Comparison of ENCODE assay signal across 14 cellular contexts in the genomic region with DNA sequence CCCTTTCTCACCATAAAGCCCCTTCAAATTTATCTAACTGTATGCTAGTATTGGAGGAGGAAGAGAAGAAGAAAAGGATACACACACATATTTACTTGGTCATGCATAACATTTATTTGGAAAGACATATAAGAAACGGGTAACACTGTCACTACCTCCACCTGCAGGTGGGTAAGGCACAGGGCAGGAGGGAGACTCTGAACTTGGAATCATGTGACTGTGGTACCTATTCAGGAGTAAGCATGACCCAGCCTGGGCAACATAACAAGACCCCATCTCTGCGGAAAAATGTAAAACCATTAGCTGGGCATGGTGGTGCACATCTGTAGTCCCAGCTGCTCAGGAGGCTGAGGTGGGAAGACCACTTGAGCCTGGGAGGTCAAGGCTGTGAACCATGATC. TPM values are rescaled to one million over a fixed set of nuclear protein-coding genes. Genes with fewer than 3 reads are reported as not detected.
DNase-seq lines count a peak whose midpoint lies in the region; ATAC-seq, FAIRE-seq and TF ChIP-seq lines count a peak whose summit lies in the region.
"Had no signal": no experiment of that assay in that cellular context is flagged by ENCODE, and none has a peak within 500 bp of the region (broad histone marks: within the 10 kb centered on the region; RNA-seq: fewer than 3 reads in every experiment).

No MANE protein-coding gene starts in this region.

- H3K27ac ChIP-seq in A673 (ENCODE audit: low read depth, low read length, poor library complexity, severe bottlenecking) (no peak overlapping the region), PC-9 (no peak overlapping the region)
- H3K27ac ChIP-seq: gastrocnemius medialis had no signal

- H3K36me3 ChIP-seq in A673 (ENCODE audit: insufficient read depth, low read length, poor library complexity, severe bottlenecking) (no peaks in the 10 kb centered on the region), PC-9 (ENCODE audit: low read depth) (no peaks in the 10 kb centered on the region)
- H3K36me3 ChIP-seq: gastrocnemius medialis had no signal

- CTCF ChIA-PET in A673 (lab: Charles Lee) (no interaction called here), PC-9 (lab: Charles Lee) (interaction anchor here (0.6 to 1.0 kb wide), 2 partner anchors 19 to 34 kb away, joined by 3 to 4 read pairs; no protein-coding TSS in a partner anchor), GM10248 (lab: Yijun Ruan, JAX) (interaction anchor here (0.9 to 1.3 kb wide), 2 partner anchors 25 to 124 kb away, joined by 3 to 4 read pairs; no protein-coding TSS in a partner anchor)

- FAIRE-seq in GM12892 (lab: Jason Lieb, UNC) (peak; percentile 14), GM19239 (lab: Jason Lieb, UNC) (no peak)

- TF ChIP-seq POLR2A in GM12892 (IDR thresholded peaks at IDR 0.05; ENCODE audit: low read depth, low read length), result no peak

- ATAC-seq in esophagus mucosa (peak; percentile 55), GM21367 (IDR thresholded peaks at IDR 0.05; ENCODE audit: unreplicated experiment) (no peak)
- ATAC-seq: gastrocnemius medialis, Right ventricle myocardium inferior had no signal

- intact Hi-C loops in A673 (cut with micrococcal nuclease; ENCODE audit: unreplicated experiment), result no loop called here
- intact Hi-C loops in PC-9 (cut with micrococcal nuclease; ENCODE audit: unreplicated experiment), result loop anchor here (2.0 kb wide), 1 partner anchor 34 kb away; no protein-coding TSS in a partner anchor

- H3K27me3 ChIP-seq in A673 (replicated peaks; ENCODE audit: insufficient read depth, low read depth, low read length, poor library complexity), result no peaks in the 10 kb centered on the region
- H3K27me3 ChIP-seq in PC-9 (ENCODE audit: insufficient read depth, low read depth), result no peaks in the 10 kb centered on the region

- POLR2A ChIA-PET in A673 (lab: Charles Lee; ENCODE audit: low non-redundant PET), result no interaction called here
- POLR2A ChIA-PET in PC-9 (lab: Charles Lee; ENCODE audit: unreplicated experiment), result no interaction called here
- POLR2A ChIA-PET in GM10248 (lab: Yijun Ruan, JAX), result no interaction called here

- no peaks in the 10 kb centered on the region for H3K9me2 ChIP-seq in PC-9 (ENCODE audit: insufficient read depth)

- no peaks in the 10 kb centered on the region for H3K79me2 ChIP-seq in PC-9 (ENCODE audit: low read depth)

- no peak overlapping the region for H3K4me3 ChIP-seq in A673 (ENCODE audit: low read depth, low read length, poor library complexity, severe bottlenecking)
- H3K4me3 ChIP-seq in PC-9, result no peak overlapping the region
- H3K4me3 ChIP-seq: gastrocnemius medialis had no signal

- no TSS peak for BruUV-seq in A673 (replicated peaks; lab: Mats Ljungman, UMichigan)
- no TSS peak for BruUV-seq in PC-9 (replicated peaks; lab: Mats Ljungman, UMichigan)

- peaks cover 17% of the 10 kb centered on the region for H3F3A ChIP-seq in PC-9 (ENCODE audit: insufficient read depth, low read depth)

- TF ChIP-seq CTCF in A673 (conservative IDR thresholded peaks at IDR 0.05; ENCODE audit: low read depth, low read length), result 0 out of 2 replicates have a peak, but pooled peaks have one; percentile 30
- TF ChIP-seq CTCF in PC-9 (conservative IDR thresholded peaks at IDR 0.05), result peak; percentile 67
- no peak for TF ChIP-seq CTCF in GM10248 (IDR thresholded peaks at IDR 0.05; ENCODE audit: control extremely low read depth, extremely low read depth, low read depth, missing control alignments)

- H3K9me3 ChIP-seq in A673 (ENCODE audit: low read depth, low read length, poor library complexity, severe bottlenecking), result no peaks in the 10 kb centered on the region
- no peaks in the 10 kb centered on the region for H3K9me3 ChIP-seq in PC-9 (ENCODE audit: insufficient read depth, low read depth)
- H3K9me3 ChIP-seq: gastrocnemius medialis had no signal

- H3K4me1 ChIP-seq in A673 (ENCODE audit: insufficient read depth, low read length, poor library complexity, severe bottlenecking), result no peaks in the 10 kb centered on the region
- peaks cover 32% of the 10 kb centered on the region for H3K4me1 ChIP-seq in PC-9 (replicated peaks; ENCODE audit: insufficient read depth)
- H3K4me1 ChIP-seq: gastrocnemius medialis had no signal

- H2AFZ ChIP-seq in PC-9, result no peak overlapping the region

- H4K20me1 ChIP-seq in PC-9 (ENCODE audit: insufficient read depth), result no peaks in the 10 kb centered on the region

- DNase-seq in A673 (ENCODE audit: low spot score), result no peak
- DNase-seq in GM12892 (ENCODE audit: insufficient read length), result no peak
- DNase-seq in PC-9, result peak in 1 of 2 experiments; percentile 45
- no peak for DNase-seq in NCI-H1930 (lab: John Stamatoyannopoulos, UW)
- no peak for DNase-seq in GM10248 (ENCODE audit: extremely low spot score)
- no peak for DNase-seq in GM19239 (ENCODE audit: insufficient read length, low spot score)
- DNase-seq: anterior cingulate cortex, gastrocnemius medialis had no signal

- H3K4me2 ChIP-seq in PC-9, result peak overlapping the region; percentile 48

RNA-seq across cellular contexts. Expression of gene PADI6, which starts 1.4 kb away (rescaled TPM):
- total RNA-seq in A673 (2021) (not detected in 2 replicates), PC-9 (2021) (0.20 TPM in 1 of 2 replicates, not detected in the other), esophagus mucosa (not detected)
- polyA plus RNA-seq in GM12892 (2012; ENCODE audit: missing spikeins), result not detected
- total RNA-seq: activated CD8-positive, alpha-beta memory T cell treated with anti-CD3 and anti-CD28 coated beads for 36 hours; CD4-positive, CD25-positive, alpha-beta regulatory T cell; gastrocnemius medialis; mucosa of gallbladder; Right ventricle myocardium inferior had no signal
